Comparison of ENCODE assay signal across 16 cellular contexts in the genomic region with DNA sequence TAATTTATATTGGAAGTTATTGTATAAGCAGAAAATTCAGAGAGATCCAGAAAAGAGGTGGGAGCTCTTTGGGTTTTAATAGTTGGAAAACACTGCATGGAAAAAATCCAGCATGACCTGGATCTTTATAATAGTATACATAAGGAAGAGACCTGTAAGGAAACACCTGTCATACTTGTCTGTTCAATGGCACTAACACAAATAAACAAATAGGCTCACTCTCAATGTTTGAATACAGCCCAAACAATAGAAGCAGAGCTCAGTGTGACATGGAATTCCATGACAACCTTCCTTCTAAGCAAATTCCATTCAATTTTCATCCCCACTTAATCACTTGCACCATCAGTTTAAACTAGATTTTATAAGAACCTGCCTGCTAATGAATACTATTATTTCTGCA.
"Had no signal": no experiment of that assay in that cellular context is flagged by ENCODE, and none has a peak within 500 bp of the region (broad histone marks: within the 10 kb centered on the region; RNA-seq: fewer than 3 reads in every experiment).

No MANE protein-coding gene starts in this region.

- H3K36me3 ChIP-seq: right lobe of liver, tibial nerve, uterus had no signal

- H3K27ac ChIP-seq: right lobe of liver, tibial nerve, uterus had no signal

- H3K4me3 ChIP-seq: right lobe of liver, smooth muscle cell, tibial nerve, uterus had no signal

- H3K9me3 ChIP-seq: right lobe of liver, tibial nerve, uterus had no signal

- DNase-seq: activated CD4-positive, alpha-beta T cell treated with anti-CD3 and anti-CD28 coated beads, Interleukin-2, amount 50 U/mL, for 4 hours; activated CD4-positive, CD25-positive, alpha-beta regulatory T cell treated with anti-CD3 and anti-CD28 coated beads, Interleukin-2, amount 50 U/mL, for 72 hours; activated naive CD4-positive, alpha-beta T cell; activated naive CD8-positive, alpha-beta T cell treated with anti-CD3 and anti-CD28 coated beads, Interleukin-2, amount 50 U/mL, for 24 hours; activated T-cell treated with anti-CD3 and anti-CD28 coated beads for 4 hours; aorta; midbrain; right lobe of liver; stimulated activated CD4-positive, alpha-beta T cell treated with anti-CD3 and anti-CD28 coated beads, Interleukin-4, amount 100 ng/mL, for 4 hours; stimulated activated CD8-positive, alpha-beta memory T cell treated with anti-CD3 and anti-CD28 coated beads, Interleukin-4, amount 100 ng/mL, for 48 hours; stimulated activated naive CD4-positive, alpha-beta T cell treated with Interleukin-2 at 50 U/mL for 16 hours; substantia nigra; uterus had no signal

- ATAC-seq: activated naive CD8-positive, alpha-beta T cell treated with anti-CD3 and anti-CD28 coated beads, Interleukin-2, amount 50 U/mL, for 24 hours; esophagus mucosa; right lobe of liver had no signal

- H3K27me3 ChIP-seq: right lobe of liver, tibial nerve, uterus had no signal

- H3K4me1 ChIP-seq: right lobe of liver, uterus had no signal
